In the genomic region with DNA sequence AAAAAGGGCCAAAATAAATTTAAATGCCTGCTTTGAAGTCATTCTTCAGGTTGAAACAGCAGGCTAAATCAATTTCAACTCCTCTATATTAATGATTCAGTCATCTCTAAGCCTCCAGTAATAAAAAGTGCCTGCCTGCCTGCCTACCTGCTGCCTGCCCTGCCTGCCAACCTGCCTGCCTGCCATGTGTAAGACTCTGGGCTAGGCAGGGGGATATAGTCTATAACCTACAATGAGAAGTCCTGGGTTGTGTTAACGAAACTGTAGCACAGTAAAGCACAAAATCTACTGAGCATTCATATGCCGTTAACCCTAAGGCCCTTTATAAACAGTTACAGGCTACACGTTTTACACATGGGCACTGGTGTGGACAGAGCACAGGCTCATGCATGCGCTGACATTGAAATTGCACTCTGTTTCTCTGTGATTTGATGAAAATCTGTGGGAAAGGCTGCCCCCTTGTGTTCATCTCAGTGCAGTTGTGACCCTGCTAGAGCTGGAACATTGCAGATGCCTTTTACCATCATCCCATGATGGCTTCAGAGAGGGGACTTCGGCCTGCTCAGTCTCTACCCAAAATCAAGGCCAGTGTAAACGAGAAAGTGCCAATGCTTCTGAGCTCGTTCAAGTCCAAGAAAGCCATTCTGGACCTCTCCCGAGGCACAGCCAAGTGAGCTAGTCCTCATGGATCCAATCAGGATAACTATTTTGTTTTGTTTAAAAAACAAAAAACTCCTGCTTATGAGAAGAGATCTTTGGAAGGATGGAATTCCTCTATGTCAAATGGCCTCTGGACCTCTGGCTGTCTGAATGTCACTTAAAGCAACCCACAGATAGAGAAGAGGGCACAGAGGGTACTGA, we compare ENCODE assay signal across 8 cellular contexts.
DNase-seq lines count a peak whose midpoint lies in the region; ATAC-seq and TF ChIP-seq lines count a peak whose summit lies in the region.

No MANE protein-coding gene starts in this region.

- H3K9me3 Mint-ChIP-seq in activated naive CD4-positive, alpha-beta T cell treated with anti-CD3 and anti-CD28 coated beads, Interleukin-2, amount 10 ng/mL, durations not matched to agents 7 days and 5 days, result no peaks in the 10 kb centered on the region

- H3K27ac Mint-ChIP-seq in activated naive CD4-positive, alpha-beta T cell treated with anti-CD3 and anti-CD28 coated beads, Interleukin-2, amount 10 ng/mL, durations not matched to agents 7 days and 5 days, result no peak overlapping the region

- in situ Hi-C loops in SK-MEL-5 (cut with HindIII; ENCODE audit: low pct_unique_long_range_greater_than_20kb, low sequenced_read_pairs), result no loop called here

- peak; percentile 77 for TF ChIP-seq CTCF in GM06990 (IDR thresholded peaks at IDR 0.05; ENCODE audit: insufficient read depth, low read length, poor library complexity, severe bottlenecking)

- CTCF ChIA-PET in activated naive CD4-positive, alpha-beta T cell treated with anti-CD3 and anti-CD28 coated beads, Interleukin-2, amount 10 ng/mL, durations not matched to agents 7 days and 5 days (lab: Charles Lee), result interaction anchor here (0.7 to 1.3 kb wide), 10 partner anchors 11 to 716 kb away, joined by 3 to 23 read pairs (median 3); a partner anchor contains a TSS

- H3K27me3 Mint-ChIP-seq in activated naive CD4-positive, alpha-beta T cell treated with anti-CD3 and anti-CD28 coated beads, Interleukin-2, amount 10 ng/mL, durations not matched to agents 7 days and 5 days, result no peaks in the 10 kb centered on the region

- intact Hi-C loops in posterior cingulate gyrus (cut with DNase I), result loop anchor here (2.0 to 5.0 kb wide), 4 partner anchors 151 to 926 kb away; a partner anchor contains a TSS

- no peaks in the 10 kb centered on the region for H3K27me3 ChIP-seq in GM06990 (replicated peaks; ENCODE audit: control insufficient read depth, insufficient read depth, low read length)

- H3K4me3 ChIP-seq in GM06990 (replicated peaks; ENCODE audit: low read depth, low read length), result no peak overlapping the region

- no peaks in the 10 kb centered on the region for H3K36me3 ChIP-seq in GM06990 (ENCODE audit: control insufficient read depth, insufficient read depth, low read length)

- no peaks in the 10 kb centered on the region for H3K4me1 Mint-ChIP-seq in activated naive CD4-positive, alpha-beta T cell treated with anti-CD3 and anti-CD28 coated beads, Interleukin-2, amount 10 ng/mL, durations not matched to agents 7 days and 5 days

- ATAC-seq in GM21825 (IDR thresholded peaks at IDR 0.05; ENCODE audit: unreplicated experiment), result peak; percentile 88

- H3K4me3 Mint-ChIP-seq in activated naive CD4-positive, alpha-beta T cell treated with anti-CD3 and anti-CD28 coated beads, Interleukin-2, amount 10 ng/mL, durations not matched to agents 7 days and 5 days, result no peak overlapping the region

- peak; percentile 24 for DNase-seq in GM06990 (ENCODE audit: extremely low read depth, insufficient read length)
- peak; percentile 29 to 64 for DNase-seq in Kasumi-1 (lab: John Stamatoyannopoulos, UW)
- peak; percentile 87 for DNase-seq in SK-MEL-5 (ENCODE audit: low read depth, low spot score)
- peak; percentile 74 for DNase-seq in activated naive CD4-positive, alpha-beta T cell treated with anti-CD3 and anti-CD28 coated beads, Interleukin-2, amount 10 ng/mL, durations not matched to agents 7 days and 5 days
- peak; percentile 77 for DNase-seq in glomerular visceral epithelial cell (ENCODE audit: extremely low spot score)
- peak; percentile 39 to 92 (median 78) for DNase-seq in posterior cingulate gyrus
- no peak for DNase-seq in GF-D8 (lab: John Stamatoyannopoulos, UW)

- H3K36me3 Mint-ChIP-seq in activated naive CD4-positive, alpha-beta T cell treated with anti-CD3 and anti-CD28 coated beads, Interleukin-2, amount 10 ng/mL, durations not matched to agents 7 days and 5 days, result no peaks in the 10 kb centered on the region
